In the genomic region with DNA sequence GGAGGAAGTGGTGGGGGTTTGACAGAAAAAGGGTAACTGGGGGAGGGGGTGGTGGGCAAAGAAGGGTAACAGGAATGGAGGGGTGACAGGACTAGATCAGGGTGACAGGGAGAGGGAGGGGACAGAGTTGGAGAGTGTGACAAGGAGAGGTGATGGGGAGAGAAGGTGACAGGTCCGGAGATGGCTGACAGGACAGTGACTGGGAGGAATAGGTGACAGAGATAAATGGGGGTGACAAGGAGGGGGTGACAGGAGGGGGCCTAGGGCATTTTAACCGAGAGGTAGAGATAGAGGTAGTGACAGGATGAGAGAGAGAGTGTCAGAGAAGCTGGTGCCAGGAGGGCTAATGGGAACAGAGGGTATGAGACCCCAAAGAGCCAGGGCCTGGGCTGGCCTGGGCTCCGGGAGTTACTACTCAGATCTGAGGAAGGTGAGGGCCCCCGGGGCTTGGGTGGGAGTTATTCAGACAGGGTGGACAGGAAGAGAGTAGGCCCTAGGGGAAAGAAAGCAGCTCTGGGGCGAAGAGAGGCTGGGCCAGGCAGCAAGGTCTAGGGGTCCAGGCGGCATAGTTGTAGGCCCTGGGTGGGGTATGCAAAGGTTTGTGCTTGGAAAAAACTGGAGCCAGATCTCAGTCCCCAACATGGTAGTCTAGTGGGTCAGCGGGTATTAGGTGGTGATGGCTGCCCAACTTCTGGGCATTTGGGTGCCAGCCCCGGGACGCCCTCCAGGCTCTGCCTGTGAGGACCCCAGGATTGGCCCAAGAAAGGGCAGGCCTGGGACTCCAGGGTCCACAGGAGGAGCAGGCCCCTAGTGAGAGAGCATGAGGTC, we compare ENCODE assay signal across 1 cellular context.
TF ChIP-seq lines count a peak whose summit lies in the region.

No MANE protein-coding gene starts in this region.

TF ChIP-seq in WTC11, 78 proteins besides CTCF, POLR2A, EP300 and RAD21 (continued from another document):
- TF ChIP-seq FOXP1 (CRISPR knock-in tag; IDR thresholded peaks at IDR 0.05; ENCODE audit: borderline replicate concordance) = no peak
